1 cellular context compared by ENCODE assay signal in genomic region chr7:87152112-87152896, GRCh38.
TF ChIP-seq lines count a peak whose summit lies in the region.

Gene DMTF1, plus strand, starts transcription at chr7:87152453. Its CDS starts 12,489 bp downstream, at chr7:87164942.

TF ChIP-seq in K562, 482 proteins besides CTCF, POLR2A, EP300 and RAD21 (continued from another document and continues in another):
- TF ChIP-seq MBD1 (CRISPR knock-in tag; IDR thresholded peaks at IDR 0.05) (no peak), NCOA6 (IDR thresholded peaks at IDR 0.05) (no peak), MGA (IDR thresholded peaks at IDR 0.05) (peak; percentile 67), NFE2L1 (tag; IDR thresholded peaks at IDR 0.05; ENCODE audit: borderline replicate concordance, low read depth) (no peak), PPARD (CRISPR knock-in tag; IDR thresholded peaks at IDR 0.05) (no peak), E2F8 (IDR thresholded peaks at IDR 0.05; ENCODE audit: low read depth, partially characterized antibody) (peak; percentile 98), TARDBP (IDR thresholded peaks at IDR 0.05) (peak; percentile 75), ILK (tag; IDR thresholded peaks at IDR 0.05; ENCODE audit: borderline replicate concordance, low read depth) (no peak), GTF2E2 (tag; IDR thresholded peaks at IDR 0.05) (peak; percentile 96), CREM (IDR thresholded peaks at IDR 0.05; ENCODE audit: low read depth) (peak; percentile 97), RREB1 (CRISPR knock-in tag; IDR thresholded peaks at IDR 0.05) (peak; percentile 90), CREB3 (tag; conservative IDR thresholded peaks at IDR 0.05; ENCODE audit: low read depth) (no peak), KDM1A (IDR thresholded peaks at IDR 0.05) (no peak; a peak in 1 of 4 replicates), ARID1B (IDR thresholded peaks at IDR 0.05) (peak; percentile 64; the same call in 1 of the 2 replicates), RCOR1 (IDR thresholded peaks at IDR 0.05; ENCODE audit: borderline replicate concordance in 1 of 2, low read depth in 2 of 2, low read length in 2 of 2) (peak in 1 of 2 experiments; percentile 27; a peak in 2 of 4 replicates), HSF4 (CRISPR knock-in tag; IDR thresholded peaks at IDR 0.05; ENCODE audit: borderline replicate concordance) (0 out of 2 replicates have a peak, but pooled peaks have one; percentile 71), SMARCE1 (IDR thresholded peaks at IDR 0.05) (no peak; the same call in 1 of the 2 replicates), ZBTB17 (CRISPR knock-in tag; IDR thresholded peaks at IDR 0.05) (0 out of 2 replicates have a peak, but pooled peaks have one; percentile 30), FOXP4 (CRISPR knock-in tag; IDR thresholded peaks at IDR 0.05; ENCODE audit: borderline replicate concordance) (0 out of 2 replicates have a peak, but pooled peaks have one; percentile 82), HIVEP1 (CRISPR knock-in tag; IDR thresholded peaks at IDR 0.05) (no peak), FOXA3 (CRISPR knock-in tag; conservative IDR thresholded peaks at IDR 0.05 in 1 of 2, IDR thresholded peaks at IDR 0.05 in 1 of 2) (no peak; a peak in 1 of 4 replicates), HINFP (tag; conservative IDR thresholded peaks at IDR 0.05; ENCODE audit: low read depth) (no peak), BACH1 (tag; IDR thresholded peaks at IDR 0.05) (no peak), PML (IDR thresholded peaks at IDR 0.05; ENCODE audit: low read length) (peak; percentile 72), CSDE1 (IDR thresholded peaks at IDR 0.05) (peak in 1 of 2 experiments; percentile 72; a peak in 1 of 4 replicates), ZNF134 (CRISPR knock-in tag; conservative IDR thresholded peaks at IDR 0.05) (no peak)
